20 cellular contexts compared by ENCODE assay signal in genomic region chr3:1960506-1960905, GRCh38.
DNase-seq lines count a peak whose midpoint lies in the region; ATAC-seq and TF ChIP-seq lines count a peak whose summit lies in the region.
"Had no signal": no experiment of that assay in that cellular context is flagged by ENCODE, and none has a peak within 500 bp of the region (broad histone marks: within the 10 kb centered on the region; RNA-seq: fewer than 3 reads in every experiment).

No MANE protein-coding gene starts in this region.

- no peaks in the 10 kb centered on the region for H3K36me3 Mint-ChIP-seq in activated naive CD8-positive, alpha-beta T cell treated with anti-CD3 and anti-CD28 coated beads, Interleukin-2, amount 50 U/mL, for 24 hours (ENCODE audit: low read depth)
- H3K36me3 Mint-ChIP-seq: CD4-positive, alpha-beta memory T cell had no signal

- H3K27me3 ChIP-seq in thyroid gland (no peaks in the 10 kb centered on the region), SK-N-SH (ENCODE audit: insufficient read depth) (no peaks in the 10 kb centered on the region)

- TF ChIP-seq EP300 in SK-N-SH (IDR thresholded peaks at IDR 0.05; ENCODE audit: borderline replicate concordance in 1 of 2, low read depth in 1 of 2, low read length in 1 of 2) = no peak

- H3K4me1 ChIP-seq in thyroid gland = peaks cover 19 to 23% of the 10 kb centered on the region in 2 donors
- no peaks in the 10 kb centered on the region; a peak in 2 of 4 replicates for H3K4me1 ChIP-seq in SK-N-SH (ENCODE audit: control insufficient read depth in 1 of 2, insufficient read depth in 2 of 2, low read depth in 1 of 2, low read length in 1 of 2)
- H3K4me1 ChIP-seq: A549 had no signal

- H3K9ac ChIP-seq in SK-N-SH = no peak overlapping the region
- H3K9ac ChIP-seq: GM23248 had no signal

- 24 to 34% methylated on average over 3 of the region's 3 CpGs for WGBS in thyroid gland, 2 donors
- WGBS in SK-N-SH (ENCODE audit: low lambda C conversion rate) = 19% methylated on average over 3 of the region's 3 CpGs

- H3K4me2 ChIP-seq in SK-N-SH = no peak overlapping the region
- H3K4me2 ChIP-seq: A549 had no signal

- TF ChIP-seq CTCF in thyroid gland (IDR thresholded peaks at IDR 0.05) = no peak
- no peak for TF ChIP-seq CTCF in SK-N-SH (IDR thresholded peaks at IDR 0.05)

- POLR2A ChIA-PET in SK-N-SH (lab: Yijun Ruan, JAX) = no interaction called here

- H3K4me1 Mint-ChIP-seq in activated naive CD8-positive, alpha-beta T cell treated with anti-CD3 and anti-CD28 coated beads, Interleukin-2, amount 50 U/mL, for 24 hours = peaks cover 2% of the 10 kb centered on the region
- H3K4me1 Mint-ChIP-seq: CD4-positive, alpha-beta memory T cell had no signal

- H3K27ac Mint-ChIP-seq in activated naive CD8-positive, alpha-beta T cell treated with anti-CD3 and anti-CD28 coated beads, Interleukin-2, amount 50 U/mL, for 24 hours = no peak overlapping the region
- H3K27ac Mint-ChIP-seq: CD4-positive, alpha-beta memory T cell had no signal

- H3K9me3 ChIP-seq in thyroid gland (no peaks in the 10 kb centered on the region), SK-N-SH (no peaks in the 10 kb centered on the region; the same call in 1 of the 2 replicates)
- H3K9me3 ChIP-seq: A549 had no signal

- in situ Hi-C loops in Caki2 (cut with HindIII; ENCODE audit: low pct_unique_long_range_greater_than_20kb, low sequenced_read_pairs) = no loop called here

- no peak overlapping the region for H2AFZ ChIP-seq in SK-N-SH (ENCODE audit: low read depth)
- H2AFZ ChIP-seq: GM23248 had no signal

- H3K36me3 ChIP-seq in thyroid gland (no peaks in the 10 kb centered on the region), SK-N-SH (replicated peaks in 1 of 2; ENCODE audit: control insufficient read depth in 1 of 2, insufficient read depth in 2 of 2, low read length in 1 of 2) (no peaks in the 10 kb centered on the region)

- peak; percentile 31 for DNase-seq in Caki2 (ENCODE audit: low read depth)
- DNase-seq in glomerular visceral epithelial cell (ENCODE audit: extremely low spot score) = peak; percentile 37
- DNase-seq in kidney tubule cell (ENCODE audit: low spot score) = peak; percentile 79
- DNase-seq in thyroid gland = peak in 1 of 2 donors; percentile 19
- DNase-seq in activated naive CD8-positive, alpha-beta T cell treated with anti-CD3 and anti-CD28 coated beads, Interleukin-2, amount 50 U/mL, for 24 hours = no peak
- no peak for DNase-seq in SK-N-SH
- DNase-seq: 8988T; C1 segment of cervical spinal cord; CD4-positive, alpha-beta memory T cell; COR-L47; DMS 273 treated with DMSO at 0.1 percent for 48 hours; DMS79; EL; GDM1; GM23248; H7 had no signal

- H3K79me2 ChIP-seq in SK-N-SH (ENCODE audit: insufficient read depth) = no peaks in the 10 kb centered on the region

- H3F3A ChIP-seq in SK-N-SH (replicated peaks; ENCODE audit: insufficient read depth) = no peaks in the 10 kb centered on the region

- no peaks in the 10 kb centered on the region for H4K20me1 ChIP-seq in SK-N-SH (ENCODE audit: insufficient read depth)

- no peak overlapping the region for H3K4me3 Mint-ChIP-seq in activated naive CD8-positive, alpha-beta T cell treated with anti-CD3 and anti-CD28 coated beads, Interleukin-2, amount 50 U/mL, for 24 hours
- H3K4me3 Mint-ChIP-seq: CD4-positive, alpha-beta memory T cell had no signal

- H3K27ac ChIP-seq in thyroid gland = peak overlapping the region; percentile 13 to 74 (median 66)
- no peak overlapping the region for H3K27ac ChIP-seq in SK-N-SH (ENCODE audit: low read depth in 2 of 2, low read length in 1 of 2)
- H3K27ac ChIP-seq: A549, GM23248 had no signal

- peaks cover 19% of the 10 kb centered on the region for H3K9me3 Mint-ChIP-seq in activated naive CD8-positive, alpha-beta T cell treated with anti-CD3 and anti-CD28 coated beads, Interleukin-2, amount 50 U/mL, for 24 hours

- no peak for TF ChIP-seq POLR2A in thyroid gland (IDR thresholded peaks at IDR 0.05)

- TF ChIP-seq RAD21 in SK-N-SH (IDR thresholded peaks at IDR 0.05; ENCODE audit: low read length) = no peak

- H3K4me3 ChIP-seq in thyroid gland (replicated peaks in 1 of 3) (no peak overlapping the region), SK-N-SH (ENCODE audit: low read depth in 2 of 2, low read length in 1 of 2) (no peak overlapping the region)
- H3K4me3 ChIP-seq: A549, GM12878, GM23248 had no signal

- ATAC-seq in HG02759 (IDR thresholded peaks at IDR 0.05; ENCODE audit: unreplicated experiment) = no peak
- no peak for ATAC-seq in activated naive CD8-positive, alpha-beta T cell treated with anti-CD3 and anti-CD28 coated beads, Interleukin-2, amount 50 U/mL, for 24 hours
- ATAC-seq: A549, GM12878, HCT116 had no signal

- intact Hi-C loops in thyroid gland (cut with DNase I) = no loop called here

- CTCF ChIA-PET in SK-N-SH (lab: Yijun Ruan, JAX) = no interaction called here

- H3K9me2 ChIP-seq in SK-N-SH = no peaks in the 10 kb centered on the region

- no peaks in the 10 kb centered on the region for H3K27me3 Mint-ChIP-seq in activated naive CD8-positive, alpha-beta T cell treated with anti-CD3 and anti-CD28 coated beads, Interleukin-2, amount 50 U/mL, for 24 hours
- H3K27me3 Mint-ChIP-seq: CD4-positive, alpha-beta memory T cell had no signal

TF ChIP-seq in SK-N-SH, 30 proteins besides CTCF, POLR2A, EP300 and RAD21:
- no peak for TF ChIP-seq JUND (IDR thresholded peaks at IDR 0.05)
- no peak for TF ChIP-seq PBX3 (IDR thresholded peaks at IDR 0.05)
- TF ChIP-seq EZH2phosphoT487 (IDR thresholded peaks at IDR 0.05; ENCODE audit: borderline replicate concordance, low read depth) = no peak
- TF ChIP-seq CHD2 (IDR thresholded peaks at IDR 0.05; ENCODE audit: low read length, partially characterized antibody) = no peak
- TF ChIP-seq FOXJ3 (CRISPR knock-in tag; IDR thresholded peaks at IDR 0.05) = no peak
- no peak for TF ChIP-seq MAX (IDR thresholded peaks at IDR 0.05; ENCODE audit: low read depth)
- no peak for TF ChIP-seq RXRA (IDR thresholded peaks at IDR 0.05; ENCODE audit: borderline replicate concordance, low read depth)
- no peak for TF ChIP-seq USF1 (IDR thresholded peaks at IDR 0.05; ENCODE audit: borderline replicate concordance, low read depth)
- TF ChIP-seq RFX5 (IDR thresholded peaks at IDR 0.05; ENCODE audit: low read length) = no peak
- TF ChIP-seq IRF3 (IDR thresholded peaks at IDR 0.05; ENCODE audit: low read depth, low read length) = no peak
- no peak for TF ChIP-seq FOXM1 (IDR thresholded peaks at IDR 0.05; ENCODE audit: low read depth)
- no peak for TF ChIP-seq ELF1 (IDR thresholded peaks at IDR 0.05)

Comparison
In these comparisons a context has a peak if more than half of its experiments do, and no peak if none do; other contexts are left out.
1. DNase-seq: peak in Caki2 (single experiment), glomerular visceral epithelial cell (single experiment) and kidney tubule cell (single experiment); none in activated naive CD8-positive, alpha-beta T cell treated with anti-CD3 and anti-CD28 coated beads, Interleukin-2, amount 50 U/mL, for 24 hours (single experiment) and SK-N-SH (single experiment).
2. H3K27ac ChIP-seq: peak in thyroid gland (3 of 3); none in SK-N-SH (0 of 2).